Comparison of ENCODE assay signal across 9 cellular contexts in the genomic region with DNA sequence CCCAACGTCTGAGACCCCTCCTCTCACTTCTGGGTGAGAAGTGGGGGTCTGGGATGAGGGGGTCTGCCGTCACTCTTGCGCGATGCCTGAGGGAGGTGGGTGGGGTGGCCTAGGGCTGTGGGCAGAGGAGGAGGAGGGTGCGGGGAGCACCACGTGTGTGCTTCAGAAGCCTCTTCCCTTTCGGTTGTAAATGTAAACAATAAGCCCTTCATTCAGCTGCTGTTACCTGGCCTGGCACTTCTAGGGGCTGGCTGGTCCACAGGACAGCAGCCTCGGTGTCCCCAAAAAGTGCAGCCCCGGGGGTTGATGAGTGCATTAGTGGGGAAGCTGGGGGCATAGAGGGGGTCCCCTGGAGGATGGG. TPM values are rescaled to one million over a fixed set of nuclear protein-coding genes. Genes with fewer than 3 reads are reported as not detected.
A peak's percentile ranks its signal among the peaks of the same experiment; 100 is the strongest.
DNase-seq lines count a peak whose midpoint lies in the region; ATAC-seq, FAIRE-seq and TF ChIP-seq lines count a peak whose summit lies in the region.
"Had no signal": no experiment of that assay in that cellular context is flagged by ENCODE, and none has a peak within 500 bp of the region (broad histone marks: within the 10 kb centered on the region; RNA-seq: fewer than 3 reads in every experiment).

No MANE protein-coding gene starts in this region.

- no peaks in the 10 kb centered on the region for H3K36me3 ChIP-seq in CD4-positive, alpha-beta memory T cell (ENCODE audit: insufficient read depth, low read length)
- H3K36me3 ChIP-seq in H1 (ENCODE audit: control insufficient read depth in 2 of 4, insufficient read depth in 4 of 4, low read length in 3 of 4) = no peaks in the 10 kb centered on the region
- H3K36me3 ChIP-seq in neuron (ENCODE audit: insufficient read depth, low read length) = no peaks in the 10 kb centered on the region

- H2BK20ac ChIP-seq in H1 (ENCODE audit: low read length) = no peak overlapping the region

- CTCF ChIA-PET in CD4-positive, alpha-beta memory T cell (lab: Charles Lee; ENCODE audit: partially characterized antibody) = interaction anchor here (0.9 to 1.2 kb wide), 2 partner anchors 84 to 110 kb away, joined by 3 read pairs; no protein-coding TSS in a partner anchor
- CTCF ChIA-PET in H1 (lab: Charles Lee; ENCODE audit: partially characterized antibody) = interaction anchor here (0.9 to 6.8 kb wide), 8 partner anchors 13 to 114 kb away, joined by 3 to 75 read pairs (median 5); no protein-coding TSS in a partner anchor

- H2BK12ac ChIP-seq in H1 (ENCODE audit: low read depth, low read length) = no peak overlapping the region

- no peaks in the 10 kb centered on the region for H3K27me3 ChIP-seq in CD4-positive, alpha-beta memory T cell (ENCODE audit: insufficient read depth, low read length)
- H3K27me3 ChIP-seq in H1 (replicated peaks in 1 of 4; ENCODE audit: control insufficient read depth in 3 of 4, extremely low read depth in 1 of 4, insufficient read depth in 3 of 4, low read length in 3 of 4) (peaks cover 0 to 4% (median 0%) of the 10 kb centered on the region in 4 experiments; a peak in 3 of 7 replicates), neuron (ENCODE audit: insufficient read depth, low read length) (no peaks in the 10 kb centered on the region)

- H3K14ac ChIP-seq in H1 (ENCODE audit: insufficient read length) = no peak overlapping the region

- no peak for TF ChIP-seq POLR2A in H1 (IDR thresholded peaks at IDR 0.05; ENCODE audit: control extremely low read depth in 1 of 2, low read depth in 2 of 2, low read length in 2 of 2)

- POLR2A ChIA-PET in CD4-positive, alpha-beta memory T cell (lab: Charles Lee; ENCODE audit: partially characterized antibody) = no interaction called here
- POLR2A ChIA-PET in H1 (lab: Charles Lee; ENCODE audit: partially characterized antibody) = interaction anchor here (0.8 to 5.4 kb wide), 6 partner anchors 12 to 113 kb away, joined by 3 to 97 read pairs (median 3); no protein-coding TSS in a partner anchor

- H3K4me1 ChIP-seq in CD4-positive, alpha-beta memory T cell (ENCODE audit: insufficient read depth, low read length) = peaks cover 24% of the 10 kb centered on the region
- peaks cover 9 to 44% (median 33%) of the 10 kb centered on the region in 4 experiments for H3K4me1 ChIP-seq in H1 (replicated peaks in 1 of 4; ENCODE audit: control insufficient read depth in 3 of 4, insufficient read depth in 4 of 4, low read length in 3 of 4)
- H3K4me1 ChIP-seq in neuron (ENCODE audit: insufficient read depth, low read length) = peaks cover 33% of the 10 kb centered on the region

- H4K20me1 ChIP-seq in H1 (replicated peaks in 1 of 2; ENCODE audit: control insufficient read depth in 1 of 2, insufficient read depth in 2 of 2, low read length in 2 of 2) = peaks cover 6 to 19% of the 10 kb centered on the region in 2 experiments

- no peaks in the 10 kb centered on the region for H3K9me3 Mint-ChIP-seq in CD4-positive, alpha-beta memory T cell

- H3K23ac ChIP-seq in H1 (ENCODE audit: insufficient read length) = no peak overlapping the region

- H3K4ac ChIP-seq in H1 (replicated peaks; ENCODE audit: insufficient read length, low read depth, low read length) = no peak overlapping the region

- H4K91ac ChIP-seq in H1 (replicated peaks; ENCODE audit: insufficient read length, low read length) = no peak overlapping the region

- H3K18ac ChIP-seq in H1 (ENCODE audit: extremely low read depth, low read length) = no peak overlapping the region

- no peak for TF ChIP-seq RAD21 in H1 (IDR thresholded peaks at IDR 0.05 in 1 of 2, conservative IDR thresholded peaks at IDR 0.05 in 1 of 2; ENCODE audit: low read depth in 2 of 2, low read length in 2 of 2)

- no peak overlapping the region; the same call in 1 of the 2 replicates for H4K8ac ChIP-seq in H1 (ENCODE audit: extremely low read depth, insufficient read depth, low read length)

- H3K4me2 ChIP-seq in H1 (ENCODE audit: insufficient read depth in 1 of 2, low read depth in 2 of 2, low read length in 2 of 2) = peak overlapping the region; percentile 79 to 93

- H3K23me2 ChIP-seq in H1 (ENCODE audit: low read depth, low read length) = peaks cover 11% of the 10 kb centered on the region; the same call in 1 of the 2 replicates

- H2BK120ac ChIP-seq in H1 (replicated peaks; ENCODE audit: low read depth, low read length) = no peak overlapping the region

- peaks cover 3 to 8% of the 10 kb centered on the region in 2 donors for H3K27me3 Mint-ChIP-seq in CD4-positive, alpha-beta memory T cell

- no peak overlapping the region for H2AK5ac ChIP-seq in H1 (ENCODE audit: low read depth, low read length)

- no peak for DNase-seq in CD4-positive, alpha-beta memory T cell
- peak; percentile 3 for DNase-seq in NCI-H128 (lab: John Stamatoyannopoulos, UW; ENCODE audit: unreplicated experiment)
- DNase-seq in H1 (ENCODE audit: low read depth in 1 of 2, low spot score in 2 of 2) = no peak
- DNase-seq in iPS-NIHi11 (ENCODE audit: low spot score) = no peak
- DNase-seq in NOMO-1 (lab: John Stamatoyannopoulos, UW; ENCODE audit: unreplicated experiment in 2 of 2) = no peak

- peak overlapping the region; percentile 58 to 82 (median 74) for H3K4me3 Mint-ChIP-seq in CD4-positive, alpha-beta memory T cell

- H3K27ac ChIP-seq in CD4-positive, alpha-beta memory T cell (ENCODE audit: low read depth, low read length) = no peak overlapping the region
- H3K27ac ChIP-seq in H1 (ENCODE audit: low read depth, low read length) = no peak overlapping the region

- no peak for ATAC-seq in GM18498 (IDR thresholded peaks at IDR 0.05; ENCODE audit: unreplicated experiment)
- no peak for ATAC-seq in GM19324 (IDR thresholded peaks at IDR 0.05; ENCODE audit: low FRiP score, unreplicated experiment)

- TF ChIP-seq EP300 in H1 (IDR thresholded peaks at IDR 0.05; ENCODE audit: borderline replicate concordance in 1 of 2, low read depth in 2 of 2, low read length in 2 of 2) = no peak

- H3K9me3 ChIP-seq in CD4-positive, alpha-beta memory T cell (ENCODE audit: control insufficient read depth in 1 of 2, low read length in 2 of 2) = no peaks in the 10 kb centered on the region
- H3K9me3 ChIP-seq in H1 (ENCODE audit: insufficient read depth in 2 of 2, low read depth in 1 of 2, low read length in 1 of 2) (no peaks in the 10 kb centered on the region), neuron (ENCODE audit: low read length) (no peaks in the 10 kb centered on the region)

- H2AFZ ChIP-seq in H1 (ENCODE audit: low read length) (no peak overlapping the region), neuron (ENCODE audit: low read depth, low read length) (no peak overlapping the region)

- H3K79me1 ChIP-seq in H1 (ENCODE audit: low read depth, low read length) = peaks cover 4% of the 10 kb centered on the region

- no peak for TF ChIP-seq CTCF in H1 (IDR thresholded peaks at IDR 0.05; ENCODE audit: control extremely low read depth in 1 of 3, insufficient read depth in 1 of 3, low read depth in 1 of 3, low read length in 3 of 3)

- H3K4me3 ChIP-seq in CD4-positive, alpha-beta memory T cell (ENCODE audit: low read length in 2 of 2) = peak overlapping the region in 1 of 2 donors; percentile 41
- peak overlapping the region; percentile 79 to 97 (median 84) for H3K4me3 ChIP-seq in H1 (ENCODE audit: extremely low read depth in 1 of 4, insufficient read depth in 2 of 4, low read depth in 3 of 4, low read length in 4 of 4)
- H3K4me3 ChIP-seq in neuron (ENCODE audit: low read length) = peak overlapping the region; percentile 79

- H3K56ac ChIP-seq in H1 (replicated peaks; ENCODE audit: insufficient read length, low read depth, low read length) = no peak overlapping the region

- FAIRE-seq in H1 (lab: Jason Lieb, UNC) = no peak
- FAIRE-seq: H54 had no signal

- H3K4me1 Mint-ChIP-seq in CD4-positive, alpha-beta memory T cell = peaks cover 15 to 35% (median 18%) of the 10 kb centered on the region in 4 donors

- WGBS in H1 (ENCODE audit: extremely low coverage in 1 of 2, insufficient coverage in 1 of 2, insufficient read length in 1 of 2, insufficient replicate concordance in 2 of 2, low coverage in 1 of 2, low lambda C conversion rate in 2 of 2, missing lambda C conversion rate in 1 of 2), 2 experiments = 25% methylated on average over 7 of the region's 9 CpGs; no CpG with 5 or more reads in 1 of the 2 experiments

- H2BK15ac ChIP-seq in H1 (ENCODE audit: low read length) = no peak overlapping the region

- H3K79me2 ChIP-seq in H1 (ENCODE audit: control insufficient read depth in 1 of 2, insufficient read depth in 2 of 2, low read length in 2 of 2) = peaks cover 0 to 58% of the 10 kb centered on the region in 2 experiments; a peak in 2 of 4 replicates

- peak overlapping the region in 5 of 7 donors; percentile 9 to 79 (median 74) for H3K27ac Mint-ChIP-seq in CD4-positive, alpha-beta memory T cell

- no peak overlapping the region for H2BK5ac ChIP-seq in H1 (ENCODE audit: low read depth, low read length)

- H3K9ac ChIP-seq in H1 (replicated peaks in 1 of 4; ENCODE audit: extremely low read depth in 1 of 4, low read depth in 3 of 4, low read length in 3 of 4) = no peak overlapping the region; a peak in 1 of 7 replicates

- intact Hi-C loops in CD4-positive, alpha-beta memory T cell (cut with micrococcal nuclease) = no loop called here

- no peaks in the 10 kb centered on the region for H3K36me3 Mint-ChIP-seq in CD4-positive, alpha-beta memory T cell

- H4K5ac ChIP-seq in H1 (ENCODE audit: insufficient read length, low read depth, low read length) = no peak overlapping the region

RNA-seq across cellular contexts. Expression of gene CLIP2, which starts 1.4 kb away (rescaled TPM):
- 1 to 10 TPM; 3.0 to 5.7 TPM for total RNA-seq in CD4-positive, alpha-beta memory T cell
- polyA plus RNA-seq in CD4-positive, alpha-beta memory T cell = under 1 TPM; 0.15 to 0.36 TPM
- 39.8 and 41.5 TPM in 2 replicates for total RNA-seq in H1 (2021; fragmentation: NEBNext Ultra II Directional; extraction: Animal tissue kit (Norgen Biotek cat#: 25700))
- 8.3 and 13.3 TPM in 2 replicates for polyA plus RNA-seq in H1 (2011; rRNA removed)
- 11.5 TPM for polyA plus RNA-seq in H1 (2011; cell fraction: cytosol; rRNA removed)
- polyA plus RNA-seq in H1 (2011; cell fraction: nucleus; rRNA removed) = 16.9 TPM
- polyA plus RNA-seq in H1 (2012, experiment 1 of 2) = 20.3 to 37.3 TPM (median 30.6 TPM) in 4 replicates
- polyA plus RNA-seq in H1 (2012, experiment 2 of 2) = 19.9 TPM
- 21.5 TPM for polyA plus RNA-seq in H1 (2013, experiment 1 of 2)
- polyA plus RNA-seq in H1 (2013, experiment 2 of 2) = 22.1 TPM
- polyA minus RNA-seq in H1 (2011; rRNA and poly(A)+ RNA removed) = 12.5 and 16.1 TPM in 2 replicates
- 21.2 TPM for polyA minus RNA-seq in H1 (2011; cell fraction: cytosol; rRNA and poly(A)+ RNA removed)
- polyA minus RNA-seq in H1 (2011; cell fraction: nucleus; rRNA and poly(A)+ RNA removed) = 16.3 TPM

RNA-seq across cellular contexts. Expression of gene RFC2, which starts 36.4 kb away (rescaled TPM):
- 10 to 100 TPM; 15.7 to 17.7 TPM for total RNA-seq in CD4-positive, alpha-beta memory T cell
- polyA plus RNA-seq in CD4-positive, alpha-beta memory T cell = 10 to 100 TPM; 20.7 to 32.3 TPM
- total RNA-seq in H1 (2021; fragmentation: NEBNext Ultra II Directional; extraction: Animal tissue kit (Norgen Biotek cat#: 25700)) = 85.4 and 90.5 TPM in 2 replicates
- polyA plus RNA-seq in H1 (2011; rRNA removed) = 40.8 and 52.9 TPM in 2 replicates
- polyA plus RNA-seq in H1 (2011; cell fraction: cytosol; rRNA removed) = 67.0 TPM
- polyA plus RNA-seq in H1 (2011; cell fraction: nucleus; rRNA removed) = 43.8 TPM
- 77.2 to 107 TPM (median 93.2 TPM) in 4 replicates for polyA plus RNA-seq in H1 (2012, experiment 1 of 2)
- polyA plus RNA-seq in H1 (2012, experiment 2 of 2) = 90.7 TPM
- polyA plus RNA-seq in H1 (2013, experiment 1 of 2) = 49.5 TPM
- 51.4 TPM for polyA plus RNA-seq in H1 (2013, experiment 2 of 2)
- polyA minus RNA-seq in H1 (2011; rRNA and poly(A)+ RNA removed) = 98.1 and 103 TPM in 2 replicates
- 54.5 TPM for polyA minus RNA-seq in H1 (2011; cell fraction: cytosol; rRNA and poly(A)+ RNA removed)
- 37.1 TPM for polyA minus RNA-seq in H1 (2011; cell fraction: nucleus; rRNA and poly(A)+ RNA removed)
